In the genomic region with DNA sequence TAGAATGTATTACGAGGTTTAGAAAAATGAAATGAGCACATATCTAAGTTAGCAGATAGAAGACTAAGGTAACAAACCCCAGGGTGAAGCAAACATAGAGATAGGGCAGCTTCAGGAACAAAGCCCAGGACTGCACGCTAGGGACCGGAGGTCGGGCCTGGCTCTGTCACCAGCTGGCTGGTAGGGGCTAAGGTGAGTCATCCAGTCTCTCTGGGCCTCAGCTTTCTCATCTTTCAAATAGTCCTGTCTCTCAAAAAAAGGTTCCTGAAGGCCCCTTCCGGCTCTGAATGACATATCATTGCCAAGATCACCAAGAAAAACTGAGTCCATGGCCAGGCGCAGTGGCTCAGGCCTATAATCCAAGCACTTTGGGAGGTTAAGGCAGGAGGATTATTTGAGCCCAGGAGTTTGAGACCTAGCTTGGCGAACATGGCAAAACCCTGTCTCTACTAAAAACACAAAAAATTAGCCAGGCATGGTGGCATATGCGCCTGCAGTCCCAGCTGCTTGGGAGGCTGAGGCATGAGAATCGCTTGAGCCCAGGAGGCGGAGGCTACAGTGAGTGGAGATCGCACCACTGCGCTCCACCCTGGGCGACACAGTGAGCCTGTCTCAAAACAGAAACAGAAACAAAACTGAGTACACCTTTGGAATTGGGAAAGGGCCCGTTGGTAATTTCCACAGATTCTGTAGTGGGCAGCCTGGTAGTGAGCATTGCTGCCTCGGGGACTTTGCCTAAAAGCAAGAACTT, we compare ENCODE assay signal across 1 cellular context.
TF ChIP-seq lines count a peak whose summit lies in the region.

No MANE protein-coding gene starts in this region.

TF ChIP-seq in HepG2, 621 proteins besides CTCF, POLR2A, EP300 and RAD21 (continued from another document and continues in another):
- TF ChIP-seq CEBPB (IDR thresholded peaks at IDR 0.05; ENCODE audit: borderline replicate concordance, low read depth, low read length): no peak
- TF ChIP-seq ZNF772 (CRISPR knock-in tag; IDR thresholded peaks at IDR 0.05): no peak
- no peak for TF ChIP-seq DPF2 (CRISPR knock-in tag; IDR thresholded peaks at IDR 0.05; ENCODE audit: borderline replicate concordance, low read depth)
- TF ChIP-seq, protein P1, sequence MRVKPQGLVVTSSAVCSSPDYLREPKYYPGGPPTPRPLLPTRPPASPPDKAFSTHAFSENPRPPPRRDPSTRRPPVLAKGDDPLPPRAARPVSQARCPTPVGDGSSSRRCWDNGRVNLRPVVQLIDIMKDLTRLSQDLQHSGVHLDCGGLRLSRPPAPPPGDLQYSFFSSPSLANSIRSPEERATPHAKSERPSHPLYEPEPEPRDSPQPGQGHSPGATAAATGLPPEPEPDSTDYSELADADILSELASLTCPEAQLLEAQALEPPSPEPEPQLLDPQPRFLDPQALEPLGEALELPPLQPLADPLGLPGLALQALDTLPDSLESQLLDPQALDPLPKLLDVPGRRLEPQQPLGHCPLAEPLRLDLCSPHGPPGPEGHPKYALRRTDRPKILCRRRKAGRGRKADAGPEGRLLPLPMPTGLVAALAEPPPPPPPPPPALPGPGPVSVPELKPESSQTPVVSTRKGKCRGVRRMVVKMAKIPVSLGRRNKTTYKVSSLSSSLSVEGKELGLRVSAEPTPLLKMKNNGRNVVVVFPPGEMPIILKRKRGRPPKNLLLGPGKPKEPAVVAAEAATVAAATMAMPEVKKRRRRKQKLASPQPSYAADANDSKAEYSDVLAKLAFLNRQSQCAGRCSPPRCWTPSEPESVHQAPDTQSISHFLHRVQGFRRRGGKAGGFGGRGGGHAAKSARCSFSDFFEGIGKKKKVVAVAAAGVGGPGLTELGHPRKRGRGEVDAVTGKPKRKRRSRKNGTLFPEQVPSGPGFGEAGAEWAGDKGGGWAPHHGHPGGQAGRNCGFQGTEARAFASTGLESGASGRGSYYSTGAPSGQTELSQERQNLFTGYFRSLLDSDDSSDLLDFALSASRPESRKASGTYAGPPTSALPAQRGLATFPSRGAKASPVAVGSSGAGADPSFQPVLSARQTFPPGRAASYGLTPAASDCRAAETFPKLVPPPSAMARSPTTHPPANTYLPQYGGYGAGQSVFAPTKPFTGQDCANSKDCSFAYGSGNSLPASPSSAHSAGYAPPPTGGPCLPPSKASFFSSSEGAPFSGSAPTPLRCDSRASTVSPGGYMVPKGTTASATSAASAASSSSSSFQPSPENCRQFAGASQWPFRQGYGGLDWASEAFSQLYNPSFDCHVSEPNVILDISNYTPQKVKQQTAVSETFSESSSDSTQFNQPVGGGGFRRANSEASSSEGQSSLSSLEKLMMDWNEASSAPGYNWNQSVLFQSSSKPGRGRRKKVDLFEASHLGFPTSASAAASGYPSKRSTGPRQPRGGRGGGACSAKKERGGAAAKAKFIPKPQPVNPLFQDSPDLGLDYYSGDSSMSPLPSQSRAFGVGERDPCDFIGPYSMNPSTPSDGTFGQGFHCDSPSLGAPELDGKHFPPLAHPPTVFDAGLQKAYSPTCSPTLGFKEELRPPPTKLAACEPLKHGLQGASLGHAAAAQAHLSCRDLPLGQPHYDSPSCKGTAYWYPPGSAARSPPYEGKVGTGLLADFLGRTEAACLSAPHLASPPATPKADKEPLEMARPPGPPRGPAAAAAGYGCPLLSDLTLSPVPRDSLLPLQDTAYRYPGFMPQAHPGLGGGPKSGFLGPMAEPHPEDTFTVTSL (CRISPR knock-in tag; IDR thresholded peaks at IDR 0.05; ENCODE audit: borderline replicate concordance): peak; percentile 64; the same call in 1 of the 2 replicates
- TF ChIP-seq, protein P2, sequence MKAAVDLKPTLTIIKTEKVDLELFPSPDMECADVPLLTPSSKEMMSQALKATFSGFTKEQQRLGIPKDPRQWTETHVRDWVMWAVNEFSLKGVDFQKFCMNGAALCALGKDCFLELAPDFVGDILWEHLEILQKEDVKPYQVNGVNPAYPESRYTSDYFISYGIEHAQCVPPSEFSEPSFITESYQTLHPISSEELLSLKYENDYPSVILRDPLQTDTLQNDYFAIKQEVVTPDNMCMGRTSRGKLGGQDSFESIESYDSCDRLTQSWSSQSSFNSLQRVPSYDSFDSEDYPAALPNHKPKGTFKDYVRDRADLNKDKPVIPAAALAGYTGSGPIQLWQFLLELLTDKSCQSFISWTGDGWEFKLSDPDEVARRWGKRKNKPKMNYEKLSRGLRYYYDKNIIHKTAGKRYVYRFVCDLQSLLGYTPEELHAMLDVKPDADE (CRISPR knock-in tag; IDR thresholded peaks at IDR 0.05): no peak
- TF ChIP-seq, protein P3, sequence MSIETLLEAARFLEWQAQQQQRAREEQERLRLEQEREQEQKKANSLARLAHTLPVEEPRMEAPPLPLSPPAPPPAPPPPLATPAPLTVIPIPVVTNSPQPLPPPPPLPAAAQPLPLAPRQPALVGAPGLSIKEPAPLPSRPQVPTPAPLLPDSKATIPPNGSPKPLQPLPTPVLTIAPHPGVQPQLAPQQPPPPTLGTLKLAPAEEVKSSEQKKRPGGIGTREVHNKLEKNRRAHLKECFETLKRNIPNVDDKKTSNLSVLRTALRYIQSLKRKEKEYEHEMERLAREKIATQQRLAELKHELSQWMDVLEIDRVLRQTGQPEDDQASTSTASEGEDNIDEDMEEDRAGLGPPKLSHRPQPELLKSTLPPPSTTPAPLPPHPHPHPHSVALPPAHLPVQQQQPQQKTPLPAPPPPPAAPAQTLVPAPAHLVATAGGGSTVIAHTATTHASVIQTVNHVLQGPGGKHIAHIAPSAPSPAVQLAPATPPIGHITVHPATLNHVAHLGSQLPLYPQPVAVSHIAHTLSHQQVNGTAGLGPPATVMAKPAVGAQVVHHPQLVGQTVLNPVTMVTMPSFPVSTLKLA (IDR thresholded peaks at IDR 0.05): no peak
- TF ChIP-seq, protein P4, sequence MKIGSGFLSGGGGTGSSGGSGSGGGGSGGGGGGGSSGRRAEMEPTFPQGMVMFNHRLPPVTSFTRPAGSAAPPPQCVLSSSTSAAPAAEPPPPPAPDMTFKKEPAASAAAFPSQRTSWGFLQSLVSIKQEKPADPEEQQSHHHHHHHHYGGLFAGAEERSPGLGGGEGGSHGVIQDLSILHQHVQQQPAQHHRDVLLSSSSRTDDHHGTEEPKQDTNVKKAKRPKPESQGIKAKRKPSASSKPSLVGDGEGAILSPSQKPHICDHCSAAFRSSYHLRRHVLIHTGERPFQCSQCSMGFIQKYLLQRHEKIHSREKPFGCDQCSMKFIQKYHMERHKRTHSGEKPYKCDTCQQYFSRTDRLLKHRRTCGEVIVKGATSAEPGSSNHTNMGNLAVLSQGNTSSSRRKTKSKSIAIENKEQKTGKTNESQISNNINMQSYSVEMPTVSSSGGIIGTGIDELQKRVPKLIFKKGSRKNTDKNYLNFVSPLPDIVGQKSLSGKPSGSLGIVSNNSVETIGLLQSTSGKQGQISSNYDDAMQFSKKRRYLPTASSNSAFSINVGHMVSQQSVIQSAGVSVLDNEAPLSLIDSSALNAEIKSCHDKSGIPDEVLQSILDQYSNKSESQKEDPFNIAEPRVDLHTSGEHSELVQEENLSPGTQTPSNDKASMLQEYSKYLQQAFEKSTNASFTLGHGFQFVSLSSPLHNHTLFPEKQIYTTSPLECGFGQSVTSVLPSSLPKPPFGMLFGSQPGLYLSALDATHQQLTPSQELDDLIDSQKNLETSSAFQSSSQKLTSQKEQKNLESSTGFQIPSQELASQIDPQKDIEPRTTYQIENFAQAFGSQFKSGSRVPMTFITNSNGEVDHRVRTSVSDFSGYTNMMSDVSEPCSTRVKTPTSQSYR (CRISPR knock-in tag; IDR thresholded peaks at IDR 0.05; ENCODE audit: borderline replicate concordance): no peak
- TF ChIP-seq, protein P5, sequence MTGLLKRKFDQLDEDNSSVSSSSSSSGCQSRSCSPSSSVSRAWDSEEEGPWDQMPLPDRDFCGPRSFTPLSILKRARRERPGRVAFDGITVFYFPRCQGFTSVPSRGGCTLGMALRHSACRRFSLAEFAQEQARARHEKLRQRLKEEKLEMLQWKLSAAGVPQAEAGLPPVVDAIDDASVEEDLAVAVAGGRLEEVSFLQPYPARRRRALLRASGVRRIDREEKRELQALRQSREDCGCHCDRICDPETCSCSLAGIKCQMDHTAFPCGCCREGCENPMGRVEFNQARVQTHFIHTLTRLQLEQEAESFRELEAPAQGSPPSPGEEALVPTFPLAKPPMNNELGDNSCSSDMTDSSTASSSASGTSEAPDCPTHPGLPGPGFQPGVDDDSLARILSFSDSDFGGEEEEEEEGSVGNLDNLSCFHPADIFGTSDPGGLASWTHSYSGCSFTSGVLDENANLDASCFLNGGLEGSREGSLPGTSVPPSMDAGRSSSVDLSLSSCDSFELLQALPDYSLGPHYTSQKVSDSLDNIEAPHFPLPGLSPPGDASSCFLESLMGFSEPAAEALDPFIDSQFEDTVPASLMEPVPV (CRISPR knock-in tag; IDR thresholded peaks at IDR 0.05): peak; percentile 62; the same call in 1 of the 2 replicates
- no peak for TF ChIP-seq HNRNPLL (IDR thresholded peaks at IDR 0.05; ENCODE audit: low read depth, low read length, poor library complexity, severe bottlenecking)
- peak; percentile 28; the same call in 1 of the 2 replicates for TF ChIP-seq SALL1 (CRISPR knock-in tag; IDR thresholded peaks at IDR 0.05)
- no peak for TF ChIP-seq ZNF562 (CRISPR knock-in tag; IDR thresholded peaks at IDR 0.05; ENCODE audit: borderline replicate concordance)
- TF ChIP-seq ZFX (CRISPR knock-in tag; IDR thresholded peaks at IDR 0.05; ENCODE audit: low read depth): peak; percentile 56; the same call in 1 of the 2 replicates
- TF ChIP-seq, protein P6, sequence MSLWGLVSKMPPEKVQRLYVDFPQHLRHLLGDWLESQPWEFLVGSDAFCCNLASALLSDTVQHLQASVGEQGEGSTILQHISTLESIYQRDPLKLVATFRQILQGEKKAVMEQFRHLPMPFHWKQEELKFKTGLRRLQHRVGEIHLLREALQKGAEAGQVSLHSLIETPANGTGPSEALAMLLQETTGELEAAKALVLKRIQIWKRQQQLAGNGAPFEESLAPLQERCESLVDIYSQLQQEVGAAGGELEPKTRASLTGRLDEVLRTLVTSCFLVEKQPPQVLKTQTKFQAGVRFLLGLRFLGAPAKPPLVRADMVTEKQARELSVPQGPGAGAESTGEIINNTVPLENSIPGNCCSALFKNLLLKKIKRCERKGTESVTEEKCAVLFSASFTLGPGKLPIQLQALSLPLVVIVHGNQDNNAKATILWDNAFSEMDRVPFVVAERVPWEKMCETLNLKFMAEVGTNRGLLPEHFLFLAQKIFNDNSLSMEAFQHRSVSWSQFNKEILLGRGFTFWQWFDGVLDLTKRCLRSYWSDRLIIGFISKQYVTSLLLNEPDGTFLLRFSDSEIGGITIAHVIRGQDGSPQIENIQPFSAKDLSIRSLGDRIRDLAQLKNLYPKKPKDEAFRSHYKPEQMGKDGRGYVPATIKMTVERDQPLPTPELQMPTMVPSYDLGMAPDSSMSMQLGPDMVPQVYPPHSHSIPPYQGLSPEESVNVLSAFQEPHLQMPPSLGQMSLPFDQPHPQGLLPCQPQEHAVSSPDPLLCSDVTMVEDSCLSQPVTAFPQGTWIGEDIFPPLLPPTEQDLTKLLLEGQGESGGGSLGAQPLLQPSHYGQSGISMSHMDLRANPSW (CRISPR knock-in tag; IDR thresholded peaks at IDR 0.05; ENCODE audit: borderline replicate concordance): no peak
- no peak for TF ChIP-seq HNF4A (CRISPR knock-in tag; IDR thresholded peaks at IDR 0.05)
- TF ChIP-seq, protein P7, sequence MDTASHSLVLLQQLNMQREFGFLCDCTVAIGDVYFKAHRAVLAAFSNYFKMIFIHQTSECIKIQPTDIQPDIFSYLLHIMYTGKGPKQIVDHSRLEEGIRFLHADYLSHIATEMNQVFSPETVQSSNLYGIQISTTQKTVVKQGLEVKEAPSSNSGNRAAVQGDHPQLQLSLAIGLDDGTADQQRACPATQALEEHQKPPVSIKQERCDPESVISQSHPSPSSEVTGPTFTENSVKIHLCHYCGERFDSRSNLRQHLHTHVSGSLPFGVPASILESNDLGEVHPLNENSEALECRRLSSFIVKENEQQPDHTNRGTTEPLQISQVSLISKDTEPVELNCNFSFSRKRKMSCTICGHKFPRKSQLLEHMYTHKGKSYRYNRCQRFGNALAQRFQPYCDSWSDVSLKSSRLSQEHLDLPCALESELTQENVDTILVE (CRISPR knock-in tag; IDR thresholded peaks at IDR 0.05): no peak
- peak; percentile 94 for TF ChIP-seq FOSL2 (CRISPR knock-in tag; IDR thresholded peaks at IDR 0.05)
- no peak; the same call in 1 of the 2 replicates for TF ChIP-seq ELF3 (CRISPR knock-in tag; IDR thresholded peaks at IDR 0.05)
- TF ChIP-seq KLF6 (CRISPR knock-in tag; IDR thresholded peaks at IDR 0.05): no peak
- no peak for TF ChIP-seq ZNF468 (CRISPR knock-in tag; IDR thresholded peaks at IDR 0.05)
- TF ChIP-seq SNRNP70 (IDR thresholded peaks at IDR 0.05; ENCODE audit: low read depth, low read length): no peak
- no peak for TF ChIP-seq ZNF441 (CRISPR knock-in tag; IDR thresholded peaks at IDR 0.05; ENCODE audit: borderline replicate concordance)
- TF ChIP-seq ZNF75D (CRISPR knock-in tag; IDR thresholded peaks at IDR 0.05; ENCODE audit: borderline replicate concordance): no peak
- TF ChIP-seq HNRNPUL1 (IDR thresholded peaks at IDR 0.05; ENCODE audit: low read depth, low read length): no peak
- no peak for TF ChIP-seq ZBTB3 (CRISPR knock-in tag; IDR thresholded peaks at IDR 0.05; ENCODE audit: borderline replicate concordance, low read depth)
- no peak for TF ChIP-seq HCFC1 (IDR thresholded peaks at IDR 0.05; ENCODE audit: low read depth, low read length)
- TF ChIP-seq, protein P8, sequence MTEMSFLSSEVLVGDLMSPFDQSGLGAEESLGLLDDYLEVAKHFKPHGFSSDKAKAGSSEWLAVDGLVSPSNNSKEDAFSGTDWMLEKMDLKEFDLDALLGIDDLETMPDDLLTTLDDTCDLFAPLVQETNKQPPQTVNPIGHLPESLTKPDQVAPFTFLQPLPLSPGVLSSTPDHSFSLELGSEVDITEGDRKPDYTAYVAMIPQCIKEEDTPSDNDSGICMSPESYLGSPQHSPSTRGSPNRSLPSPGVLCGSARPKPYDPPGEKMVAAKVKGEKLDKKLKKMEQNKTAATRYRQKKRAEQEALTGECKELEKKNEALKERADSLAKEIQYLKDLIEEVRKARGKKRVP (CRISPR knock-in tag; IDR thresholded peaks at IDR 0.05): no peak
- no peak for TF ChIP-seq TOE1 (CRISPR knock-in tag; IDR thresholded peaks at IDR 0.05)
- no peak for TF ChIP-seq NCOA2 (CRISPR knock-in tag; IDR thresholded peaks at IDR 0.05)
- TF ChIP-seq, protein P9, sequence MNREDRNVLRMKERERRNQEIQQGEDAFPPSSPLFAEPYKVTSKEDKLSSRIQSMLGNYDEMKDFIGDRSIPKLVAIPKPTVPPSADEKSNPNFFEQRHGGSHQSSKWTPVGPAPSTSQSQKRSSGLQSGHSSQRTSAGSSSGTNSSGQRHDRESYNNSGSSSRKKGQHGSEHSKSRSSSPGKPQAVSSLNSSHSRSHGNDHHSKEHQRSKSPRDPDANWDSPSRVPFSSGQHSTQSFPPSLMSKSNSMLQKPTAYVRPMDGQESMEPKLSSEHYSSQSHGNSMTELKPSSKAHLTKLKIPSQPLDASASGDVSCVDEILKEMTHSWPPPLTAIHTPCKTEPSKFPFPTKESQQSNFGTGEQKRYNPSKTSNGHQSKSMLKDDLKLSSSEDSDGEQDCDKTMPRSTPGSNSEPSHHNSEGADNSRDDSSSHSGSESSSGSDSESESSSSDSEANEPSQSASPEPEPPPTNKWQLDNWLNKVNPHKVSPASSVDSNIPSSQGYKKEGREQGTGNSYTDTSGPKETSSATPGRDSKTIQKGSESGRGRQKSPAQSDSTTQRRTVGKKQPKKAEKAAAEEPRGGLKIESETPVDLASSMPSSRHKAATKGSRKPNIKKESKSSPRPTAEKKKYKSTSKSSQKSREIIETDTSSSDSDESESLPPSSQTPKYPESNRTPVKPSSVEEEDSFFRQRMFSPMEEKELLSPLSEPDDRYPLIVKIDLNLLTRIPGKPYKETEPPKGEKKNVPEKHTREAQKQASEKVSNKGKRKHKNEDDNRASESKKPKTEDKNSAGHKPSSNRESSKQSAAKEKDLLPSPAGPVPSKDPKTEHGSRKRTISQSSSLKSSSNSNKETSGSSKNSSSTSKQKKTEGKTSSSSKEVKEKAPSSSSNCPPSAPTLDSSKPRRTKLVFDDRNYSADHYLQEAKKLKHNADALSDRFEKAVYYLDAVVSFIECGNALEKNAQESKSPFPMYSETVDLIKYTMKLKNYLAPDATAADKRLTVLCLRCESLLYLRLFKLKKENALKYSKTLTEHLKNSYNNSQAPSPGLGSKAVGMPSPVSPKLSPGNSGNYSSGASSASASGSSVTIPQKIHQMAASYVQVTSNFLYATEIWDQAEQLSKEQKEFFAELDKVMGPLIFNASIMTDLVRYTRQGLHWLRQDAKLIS (CRISPR knock-in tag; IDR thresholded peaks at IDR 0.05): no peak
